Comparison of ENCODE assay signal across 12 cellular contexts in genomic region chr1:13754003-13754402, GRCh38. TPM values are rescaled to one million over a fixed set of nuclear protein-coding genes. Genes with fewer than 3 reads are reported as not detected.
DNase-seq lines count a peak whose midpoint lies in the region; ATAC-seq, FAIRE-seq and TF ChIP-seq lines count a peak whose summit lies in the region.
"Had no signal": no experiment of that assay in that cellular context is flagged by ENCODE, and none has a peak within 500 bp of the region (broad histone marks: within the 10 kb centered on the region; RNA-seq: fewer than 3 reads in every experiment).

No MANE protein-coding gene starts in this region.

- TF ChIP-seq CTCF in Calu3 (IDR thresholded peaks at IDR 0.05; ENCODE audit: unreplicated experiment) (no peak), GM12878 (IDR thresholded peaks at IDR 0.05 in 2 of 3, conservative IDR thresholded peaks at IDR 0.05 in 1 of 3; ENCODE audit: control insufficient read depth in 2 of 3, extremely low read depth in 1 of 3, insufficient read depth in 1 of 3, low read depth in 3 of 3, low read length in 3 of 3) (no peak), pancreas (IDR thresholded peaks at IDR 0.05) (no peak)

- in situ Hi-C loops in GM12878 (cut with MboI): no loop called here

- H3K27me3 ChIP-seq in GM12878 (replicated peaks in 1 of 2; ENCODE audit: control insufficient read depth in 2 of 2, insufficient read depth in 2 of 2, low read length in 1 of 2): no peaks in the 10 kb centered on the region
- no peaks in the 10 kb centered on the region for H3K27me3 ChIP-seq in pancreas

- H3K36me3 Mint-ChIP-seq in Calu3 (ENCODE audit: insufficient read depth, unreplicated experiment): peaks cover 24% of the 10 kb centered on the region

- no peak for TF ChIP-seq RAD21 in GM12878 (IDR thresholded peaks at IDR 0.05; ENCODE audit: insufficient read depth, low read depth, low read length)

- H4K20me1 ChIP-seq in GM12878 (ENCODE audit: control insufficient read depth, insufficient read depth): peaks cover 3% of the 10 kb centered on the region; the same call in 1 of the 2 replicates

- peaks cover 24% of the 10 kb centered on the region for H3K4me1 Mint-ChIP-seq in Calu3 (ENCODE audit: low read depth, unreplicated experiment)

- ATAC-seq in GM19035 (IDR thresholded peaks at IDR 0.05; ENCODE audit: unreplicated experiment) (peak; percentile 21), HG03108 (IDR thresholded peaks at IDR 0.05; ENCODE audit: unreplicated experiment) (peak; percentile 33), GM12878 (peak; percentile 46), pancreas (no peak), HG03095 (IDR thresholded peaks at IDR 0.05; ENCODE audit: unreplicated experiment) (no peak)
- ATAC-seq: esophagus mucosa, left colon had no signal

- POLR2A ChIA-PET in GM12878 (lab: Charles Lee): interaction anchor here (1.8 kb wide), 1 partner anchor 26 kb away, joined by 5 read pairs; no protein-coding TSS in a partner anchor

- TF ChIP-seq POLR2A in GM12878 (IDR thresholded peaks at IDR 0.05; ENCODE audit: low read depth, low read length): peak; percentile 4; the same call in 1 of the 2 replicates

- H3K9me3 ChIP-seq in GM12878 (replicated peaks; ENCODE audit: control insufficient read depth, insufficient read depth, low read length): no peaks in the 10 kb centered on the region
- H3K9me3 ChIP-seq in pancreas: no peaks in the 10 kb centered on the region

- H3K27ac Mint-ChIP-seq in Calu3 (ENCODE audit: unreplicated experiment): peak overlapping the region; percentile 73

- no peaks in the 10 kb centered on the region for H3K9me3 Mint-ChIP-seq in Calu3 (ENCODE audit: low read depth, unreplicated experiment)

- H3K4me3 ChIP-seq in GM12878 (0 out of 2 replicates have a peak overlapping the region, but pooled peaks have one; percentile 19), pancreas (no peak overlapping the region)

- RAD21 ChIA-PET in GM12878 (lab: Charles Lee; ENCODE audit: unreplicated experiment): interaction anchor here (1.3 to 1.9 kb wide), 2 partner anchors 48 to 50 kb away, joined by 3 to 4 read pairs; no protein-coding TSS in a partner anchor

- peak overlapping the region; percentile 73 for H3K4me2 ChIP-seq in GM12878 (ENCODE audit: control insufficient read depth, insufficient read depth)

- H3K27me3 Mint-ChIP-seq in Calu3 (ENCODE audit: unreplicated experiment): no peaks in the 10 kb centered on the region

- no peak for TF ChIP-seq EP300 in GM12878 (IDR thresholded peaks at IDR 0.05; ENCODE audit: borderline replicate concordance in 1 of 2, control insufficient read depth in 1 of 2, low read depth in 2 of 2, low read length in 2 of 2)

- peaks cover 26% of the 10 kb centered on the region for H3K4me1 ChIP-seq in GM12878 (ENCODE audit: control insufficient read depth, insufficient read depth, low read length)
- peaks cover 17 to 33% (median 18%) of the 10 kb centered on the region in 3 donors for H3K4me1 ChIP-seq in pancreas

- H2AFZ ChIP-seq in GM12878 (ENCODE audit: control insufficient read depth, low read depth, low read length): no peak overlapping the region

- H3K27ac ChIP-seq in GM12878 (ENCODE audit: control insufficient read depth, insufficient read depth) (peak overlapping the region; percentile 67), pancreas (no peak overlapping the region)

- intact Hi-C loops in Calu3 (cut with micrococcal nuclease; ENCODE audit: unreplicated experiment) (loop anchor here (5.0 kb wide), 1 partner anchor 52 kb away; the partner anchor contains the start of gene PRDM2), GM12878 (cut with micrococcal nuclease; ENCODE audit: unreplicated experiment) (loop anchor here (5.0 kb wide), 1 partner anchor 52 kb away; the partner anchor contains the start of gene PRDM2), pancreas (cut with DNase I) (no loop called here)

- H3K4me3 Mint-ChIP-seq in Calu3 (ENCODE audit: low read depth, unreplicated experiment): no peak overlapping the region

- 0 out of 2 replicates have a peak overlapping the region, but pooled peaks have one; percentile 7 for H3K9ac ChIP-seq in GM12878 (ENCODE audit: control insufficient read depth, insufficient read depth, low read length)

- SMC1A ChIA-PET in GM12878 (lab: Charles Lee; ENCODE audit: uncharacterized antibody, unreplicated experiment): interaction anchor here (1.0 to 2.2 kb wide), 2 partner anchors 11 to 41 kb away, joined by 4 to 5 read pairs; no protein-coding TSS in a partner anchor

- BruUV-seq in Calu3 (replicated peaks; lab: Mats Ljungman, UMichigan) (no TSS peak), GM12878 (replicated peaks; lab: Mats Ljungman, UMichigan) (no TSS peak)

- H3K79me2 ChIP-seq in GM12878 (ENCODE audit: control insufficient read depth, insufficient read depth, low read length): peaks cover 94% of the 10 kb centered on the region

- WGBS in GM12878 (ENCODE audit: insufficient coverage, insufficient replicate concordance, low lambda C conversion rate, missing lambda C conversion rate): 12% methylated on average over 4 of the region's 4 CpGs
- 93 to 94% methylated on average over 4 of the region's 4 CpGs for WGBS in pancreas, 2 donors

- DNase-seq in Calu3: no peak
- peak; percentile 32 for DNase-seq in GM12878 (ENCODE audit: low read depth, low spot score)
- DNase-seq in stimulated activated naive CD4-positive, alpha-beta T cell treated with Interleukin-2 at 50 U/mL for 16 hours (lab: John Stamatoyannopoulos, UW): no peak
- DNase-seq in pancreas: no peak
- no peak for DNase-seq in pons (ENCODE audit: low spot score)
- DNase-seq: activated effector memory CD4-positive, alpha-beta T cell treated with anti-CD3 and anti-CD28 coated beads, Interleukin-2, amount 50 U/mL, for 16 hours; left colon; NCI-H2081 treated with DMSO at 0.1 percent for 48 hours had no signal

- H3K36me3 ChIP-seq in GM12878 (ENCODE audit: control insufficient read depth in 2 of 2, insufficient read depth in 2 of 2, low read length in 1 of 2) (peaks cover 4 to 10% of the 10 kb centered on the region in 2 experiments; a peak in 3 of 4 replicates), pancreas (no peaks in the 10 kb centered on the region)

- CTCF ChIA-PET in Calu3 (lab: Charles Lee) (no interaction called here), GM12878 (lab: Yijun Ruan, JAX) (interaction anchor here (4.2 kb wide), 1 partner anchor 26 kb away, joined by 36 read pairs; no protein-coding TSS in a partner anchor)

- FAIRE-seq in GM12878 (lab: Jason Lieb, UNC) (peak; percentile 49), pancreas (lab: Jason Lieb, UNC) (no peak)

TF ChIP-seq in GM12878, 131 proteins besides CTCF, POLR2A, EP300 and RAD21 (continues in another document):
- TF ChIP-seq CEBPB (IDR thresholded peaks at IDR 0.05; ENCODE audit: borderline replicate concordance in 1 of 2, low read depth in 2 of 2, low read length in 2 of 2) (no peak), SUPT20H (IDR thresholded peaks at IDR 0.05; ENCODE audit: borderline replicate concordance, control insufficient read depth, low read depth, low read length) (no peak), RFX5 (IDR thresholded peaks at IDR 0.05; ENCODE audit: low read depth, low read length) (no peak), RUNX3 (IDR thresholded peaks at IDR 0.05; ENCODE audit: low read length) (peak; percentile 78), CREM (IDR thresholded peaks at IDR 0.05; ENCODE audit: low read depth) (peak; percentile 26; the same call in 1 of the 2 replicates), TBL1XR1 (IDR thresholded peaks at IDR 0.05; ENCODE audit: low read depth, low read length) (no peak), EED (IDR thresholded peaks at IDR 0.05; ENCODE audit: low read depth) (0 out of 2 replicates have a peak, but pooled peaks have one; percentile 41), RELB (IDR thresholded peaks at IDR 0.05; ENCODE audit: low read depth) (no peak), TAF1 (IDR thresholded peaks at IDR 0.05; ENCODE audit: borderline replicate concordance, low read depth, low read length) (no peak)

RNA-seq across cellular contexts. Expression of gene PRDM2, which starts 54.0 kb away (rescaled TPM):
- total RNA-seq in Calu3 (2022) (26.9 and 29.9 TPM in 2 replicates), GM12878 (2014; rRNA removed) (13.1 and 14.2 TPM in 2 replicates), GM12878 (2014; rRNA removed; fragmentation: Illumina TruSeq; extraction: Trizol) (21.7 and 24.3 TPM in 2 replicates), GM12878 (2021) (45.1 and 56.5 TPM in 2 replicates), pancreas (10 to 100 TPM; 13.8 to 26.4 (median 15.7) TPM)
- total RNA-seq in GM12878 (2013; cell fraction: nucleolus; rRNA removed): 168 and 185 TPM in 2 replicates
- polyA plus RNA-seq in GM12878 (2011; ENCODE audit: low read depth): 22.8 TPM
- polyA plus RNA-seq in GM12878 (2011; rRNA removed) (26.1 and 26.3 TPM in 2 replicates), GM12878 (2014; fragmentation: Illumina TruSeq; extraction: Trizol) (36.1 and 40.1 TPM in 2 replicates), GM12878 (2014; fragmentation: Nextera tagmentation; extraction: Ambion mirVana) (1 to 10 TPM; 8.4 to 8.6 TPM), GM12878 (2014; rRNA removed) (25.8 and 30.8 TPM in 2 replicates), GM12878 (2016; fragmentation: Nextera tagmentation; extraction: Ambion mirVana) (10 to 100 TPM; 19.0 to 25.2 TPM), pancreas (10 to 100 TPM in 1 of 2 donors, 1 to 10 TPM in 1; 9.3 to 11.4 TPM)
- 15.5 and 17.1 TPM in 2 replicates for polyA plus RNA-seq in GM12878 (2011; cell fraction: cytosol; rRNA removed)
- 30.2 and 33.6 TPM in 2 replicates for polyA plus RNA-seq in GM12878 (2011; cell fraction: nucleus; rRNA removed)
- polyA plus RNA-seq in GM12878 (2012): 29.8 and 30.5 TPM in 2 replicates
- 30.3 and 31.2 TPM in 2 replicates for polyA minus RNA-seq in GM12878 (2011; rRNA and poly(A)+ RNA removed)
- polyA minus RNA-seq in GM12878 (2011; cell fraction: cytosol; rRNA and poly(A)+ RNA removed): 18.5 and 19.5 TPM in 2 replicates
- polyA minus RNA-seq in GM12878 (2011; cell fraction: nucleus; rRNA and poly(A)+ RNA removed): 22.7 and 56.5 TPM in 2 replicates

Comparison
In these comparisons a context has a peak if more than half of its experiments do, and no peak if none do; other contexts are left out.
1. ATAC-seq: peak in GM19035 (single experiment), HG03108 (single experiment) and GM12878 (single experiment); none in pancreas (0 of 4) and HG03095 (single experiment).
2. intact Hi-C loops: an anchor here in Calu3 (5.0 kb wide) and GM12878 (5.0 kb wide); none called in pancreas.